8 cellular contexts compared by ENCODE assay signal in genomic region chr6:69796081-69796626, GRCh38. TPM values are rescaled to one million over a fixed set of nuclear protein-coding genes. Genes with fewer than 3 reads are reported as not detected.
A peak's percentile ranks its signal among the peaks of the same experiment; 100 is the strongest.
DNase-seq lines count a peak whose midpoint lies in the region; ATAC-seq and TF ChIP-seq lines count a peak whose summit lies in the region.

No MANE protein-coding gene starts in this region.

- TF ChIP-seq CTCF in fibroblast of pulmonary artery (IDR thresholded peaks at IDR 0.05; ENCODE audit: low read length, missing control alignments) (no peak), nephron (IDR thresholded peaks at IDR 0.05; ENCODE audit: unreplicated experiment in 3 of 3) (no peak)

- ATAC-seq in GM18502 (IDR thresholded peaks at IDR 0.05; ENCODE audit: poor library complexity, unreplicated experiment) (peak; percentile 37), HG03045 (IDR thresholded peaks at IDR 0.05; ENCODE audit: unreplicated experiment) (peak; percentile 28)
- peak; percentile 6 to 27 for ATAC-seq in activated T-cell treated with anti-CD3 and anti-CD28 coated beads, Interleukin-2, amount 50 U/mL, for 72 hours (replicated peaks in 1 of 2)

- H3K36me3 Mint-ChIP-seq in activated T-cell treated with anti-CD3 and anti-CD28 coated beads, Interleukin-2, amount 50 U/mL, for 72 hours (ENCODE audit: insufficient read depth in 2 of 2), result peaks cover 4 to 6% of the 10 kb centered on the region in 2 donors
- no peaks in the 10 kb centered on the region for H3K36me3 Mint-ChIP-seq in nephron (ENCODE audit: low read depth)

- DNase-seq in AG08396 (ENCODE audit: low spot score) (peak; percentile 4), NCI-H2227 treated with DMSO at 0.1 percent for 48 hours (lab: John Stamatoyannopoulos, UW) (peak; percentile 25), fibroblast of pulmonary artery (ENCODE audit: low read depth) (peak; percentile 50), ecto neural progenitor cell (ENCODE audit: low spot score) (no peak)
- peak; percentile 30 to 32 for DNase-seq in activated T-cell treated with anti-CD3 and anti-CD28 coated beads, Interleukin-2, amount 50 U/mL, for 72 hours

- H3K4me3 Mint-ChIP-seq in activated T-cell treated with anti-CD3 and anti-CD28 coated beads, Interleukin-2, amount 50 U/mL, for 72 hours, result peak overlapping the region; percentile 85 to 91
- peak overlapping the region; percentile 89 to 98 (median 91) for H3K4me3 Mint-ChIP-seq in nephron

- H3K27ac Mint-ChIP-seq in activated T-cell treated with anti-CD3 and anti-CD28 coated beads, Interleukin-2, amount 50 U/mL, for 72 hours, result peak overlapping the region; percentile 82
- peak overlapping the region; percentile 98 to 99 (median 99) for H3K27ac Mint-ChIP-seq in nephron

- H3K9me3 Mint-ChIP-seq in activated T-cell treated with anti-CD3 and anti-CD28 coated beads, Interleukin-2, amount 50 U/mL, for 72 hours, result no peaks in the 10 kb centered on the region
- H3K9me3 Mint-ChIP-seq in nephron, result no peaks in the 10 kb centered on the region

- peak overlapping the region; percentile 76 for H3K4me3 ChIP-seq in fibroblast of pulmonary artery (replicated peaks; ENCODE audit: low read depth, low read length)

- peaks cover 54% of the 10 kb centered on the region for H3K4me1 Mint-ChIP-seq in activated T-cell treated with anti-CD3 and anti-CD28 coated beads, Interleukin-2, amount 50 U/mL, for 72 hours (ENCODE audit: low read depth)
- peaks cover 25% of the 10 kb centered on the region for H3K4me1 Mint-ChIP-seq in nephron

- no peaks in the 10 kb centered on the region for H3K27me3 Mint-ChIP-seq in activated T-cell treated with anti-CD3 and anti-CD28 coated beads, Interleukin-2, amount 50 U/mL, for 72 hours (ENCODE audit: low read depth)
- H3K27me3 Mint-ChIP-seq in nephron (ENCODE audit: low read depth), result no peaks in the 10 kb centered on the region

RNA-seq across cellular contexts. Expression of gene LMBRD1, which starts 0.7 kb away (rescaled TPM):
- total RNA-seq in activated T-cell treated with anti-CD3 and anti-CD28 coated beads, Interleukin-2, amount 50 U/mL, for 72 hours, result 10 to 100 TPM; 24.5 to 24.8 TPM
